Comparison of ENCODE assay signal across 12 cellular contexts in genomic region chr11:12853652-12854296, GRCh38.
DNase-seq lines count a peak whose midpoint lies in the region; ATAC-seq, FAIRE-seq and TF ChIP-seq lines count a peak whose summit lies in the region.
"Had no signal": no experiment of that assay in that cellular context is flagged by ENCODE, and none has a peak within 500 bp of the region (broad histone marks: within the 10 kb centered on the region; RNA-seq: fewer than 3 reads in every experiment).

No MANE protein-coding gene starts in this region.

- intact Hi-C loops in K562 (cut with micrococcal nuclease) (no loop called here), pancreas (cut with DNase I) (no loop called here)

- CTCF ChIA-PET in K562 (lab: Yijun Ruan, JAX; ENCODE audit: low intra/inter-chr PET ratio): no interaction called here
- CTCF ChIA-PET in activated naive CD4-positive, alpha-beta T cell treated with anti-CD3 and anti-CD28 coated beads, Interleukin-2, amount 10 ng/mL, durations not matched to agents 7 days and 5 days (lab: Charles Lee): interaction anchor here (0.8 kb wide), 1 partner anchor 12 kb away, joined by 3 read pairs; no protein-coding TSS in a partner anchor

- TSS peak; percentile 47 for BruUV-seq in K562 (replicated peaks; lab: Mats Ljungman, UMichigan)

- H3K9ac ChIP-seq in K562 (ENCODE audit: insufficient read depth in 1 of 2, low read depth in 2 of 2, low read length in 2 of 2): peak overlapping the region; percentile 47 to 73; a peak in 3 of 4 replicates

- TF ChIP-seq EP300 in K562 (IDR thresholded peaks at IDR 0.05; ENCODE audit: low read length): peak; percentile 95

- no peaks in the 10 kb centered on the region for H3K9me3 ChIP-seq in K562 (replicated peaks; ENCODE audit: control insufficient read depth, insufficient read depth, low read depth, low read length)
- no peaks in the 10 kb centered on the region for H3K9me3 ChIP-seq in right atrium auricular region
- no peaks in the 10 kb centered on the region for H3K9me3 ChIP-seq in pancreas

- H3K4me3 Mint-ChIP-seq in activated naive CD4-positive, alpha-beta T cell treated with anti-CD3 and anti-CD28 coated beads, Interleukin-2, amount 10 ng/mL, durations not matched to agents 7 days and 5 days: no peak overlapping the region
- H3K4me3 Mint-ChIP-seq: natural killer cell treated with Interleukin-12 subunit alpha and Interleukin-12 subunit beta and Interleukin-15 and Interleukin-18, amount 100 ng/mL, for 72 hours had no signal

- H3K27ac ChIP-seq in C4-2B (peak overlapping the region; percentile 53), K562 (ENCODE audit: extremely low read depth, low read depth, low read length) (peak overlapping the region; percentile 69), right atrium auricular region (peak overlapping the region; percentile 68 to 83), pancreas (peak overlapping the region; percentile 80 to 92 (median 86))

- H3K27ac Mint-ChIP-seq in activated naive CD4-positive, alpha-beta T cell treated with anti-CD3 and anti-CD28 coated beads, Interleukin-2, amount 10 ng/mL, durations not matched to agents 7 days and 5 days: no peak overlapping the region
- H3K27ac Mint-ChIP-seq: natural killer cell treated with Interleukin-12 subunit alpha and Interleukin-12 subunit beta and Interleukin-15 and Interleukin-18, amount 100 ng/mL, for 72 hours had no signal

- in situ Hi-C loops in K562 (cut with MboI): no loop called here

- H3K27me3 Mint-ChIP-seq in activated naive CD4-positive, alpha-beta T cell treated with anti-CD3 and anti-CD28 coated beads, Interleukin-2, amount 10 ng/mL, durations not matched to agents 7 days and 5 days: peaks cover 7% of the 10 kb centered on the region

- peak; percentile 78 for ATAC-seq in K562
- peak; percentile 69 to 85 (median 80) for ATAC-seq in pancreas
- ATAC-seq in GM18907 (IDR thresholded peaks at IDR 0.05; ENCODE audit: unreplicated experiment): no peak
- ATAC-seq: natural killer cell treated with Interleukin-12 subunit alpha and Interleukin-12 subunit beta and Interleukin-15 and Interleukin-18, amount 100 ng/mL, for 72 hours had no signal

- FAIRE-seq in K562 (lab: Jason Lieb, UNC): peak; percentile 80
- FAIRE-seq in pancreas (lab: Jason Lieb, UNC): no peak

- TF ChIP-seq POLR2A in K562 (conservative IDR thresholded peaks at IDR 0.05): no peak

- H3K79me2 ChIP-seq in K562 (ENCODE audit: control insufficient read depth, insufficient read depth, low read length): peaks cover 36% of the 10 kb centered on the region

- no peak overlapping the region for H3K4me3 ChIP-seq in K562
- H3K4me3 ChIP-seq in right atrium auricular region: no peak overlapping the region
- H3K4me3 ChIP-seq in pancreas: no peak overlapping the region

- 2% methylated on average over 7 of the region's 7 CpGs for WGBS in K562 (ENCODE audit: insufficient coverage, low coverage, missing lambda C conversion rate)
- 8 to 13% methylated on average over 7 of the region's 7 CpGs for WGBS in pancreas, 2 donors

- no peak for TF ChIP-seq RAD21 in K562 (CRISPR knock-in tag; conservative IDR thresholded peaks at IDR 0.05 in 1 of 2, IDR thresholded peaks at IDR 0.05 in 1 of 2)

- H4K20me1 ChIP-seq in K562 (replicated peaks; ENCODE audit: control insufficient read depth, insufficient read depth, low read length): no peaks in the 10 kb centered on the region

- H2AFZ ChIP-seq in K562 (ENCODE audit: low read depth, low read length): peak overlapping the region; percentile 45

- DNase-seq in K562 (ENCODE audit: extremely low read depth in 1 of 4, low spot score in 3 of 4) (peak; percentile 69 to 90 (median 72)), right atrium auricular region (ENCODE audit: low spot score) (no peak), pancreas (peak in 4 of 6 donors; percentile 48 to 72 (median 62)), COLO829 (ENCODE audit: low spot score) (no peak), NCI-H2171 (lab: John Stamatoyannopoulos, UW) (no peak)
- DNase-seq in activated naive CD4-positive, alpha-beta T cell treated with anti-CD3 and anti-CD28 coated beads, Interleukin-2, amount 10 ng/mL, durations not matched to agents 7 days and 5 days: no peak
- DNase-seq: activated gamma-delta T cell; NCI-H1694; stimulated activated CD4-positive, alpha-beta T cell treated with anti-CD3 and anti-CD28 coated beads, Interleukin-1b, Interleukin-23, amount 100 ng/mL, for 48 hours had no signal

- H3K36me3 ChIP-seq in K562 (ENCODE audit: control insufficient read depth, insufficient read depth, low read length) (no peaks in the 10 kb centered on the region), right atrium auricular region (no peaks in the 10 kb centered on the region), pancreas (no peaks in the 10 kb centered on the region)

- POLR2A ChIA-PET in K562 (lab: Yijun Ruan, JAX): interaction anchor here (0.9 to 1.5 kb wide), 3 partner anchors 12 to 28 kb away, joined by 3 to 4 read pairs (median 3); no protein-coding TSS in a partner anchor

- no peak for TF ChIP-seq CTCF in C4-2B (conservative IDR thresholded peaks at IDR 0.05)
- TF ChIP-seq CTCF in K562 (IDR thresholded peaks at IDR 0.05 in 2 of 3, conservative IDR thresholded peaks at IDR 0.05 in 1 of 3; ENCODE audit: insufficient read depth in 2 of 3, low read depth in 1 of 3, low read length in 3 of 3): no peak
- TF ChIP-seq CTCF in right atrium auricular region (IDR thresholded peaks at IDR 0.05): no peak
- no peak for TF ChIP-seq CTCF in pancreas (IDR thresholded peaks at IDR 0.05)

- peaks cover 5% of the 10 kb centered on the region for H3K4me1 Mint-ChIP-seq in activated naive CD4-positive, alpha-beta T cell treated with anti-CD3 and anti-CD28 coated beads, Interleukin-2, amount 10 ng/mL, durations not matched to agents 7 days and 5 days

- peak overlapping the region; percentile 67 for H3K4me2 ChIP-seq in K562 (ENCODE audit: insufficient read depth, low read length)

- H3K36me3 Mint-ChIP-seq in activated naive CD4-positive, alpha-beta T cell treated with anti-CD3 and anti-CD28 coated beads, Interleukin-2, amount 10 ng/mL, durations not matched to agents 7 days and 5 days: no peaks in the 10 kb centered on the region
- H3K36me3 Mint-ChIP-seq: natural killer cell treated with Interleukin-12 subunit alpha and Interleukin-12 subunit beta and Interleukin-15 and Interleukin-18, amount 100 ng/mL, for 72 hours had no signal

- H3K4me1 ChIP-seq in K562 (replicated peaks in 1 of 2; ENCODE audit: control insufficient read depth in 2 of 2, insufficient read depth in 2 of 2, low read length in 2 of 2) (peaks cover 36 to 52% of the 10 kb centered on the region in 2 experiments), right atrium auricular region (peaks cover 0 to 24% of the 10 kb centered on the region in 2 donors), pancreas (peaks cover 28 to 47% (median 42%) of the 10 kb centered on the region in 3 donors)

- H3K9me3 Mint-ChIP-seq in activated naive CD4-positive, alpha-beta T cell treated with anti-CD3 and anti-CD28 coated beads, Interleukin-2, amount 10 ng/mL, durations not matched to agents 7 days and 5 days: no peaks in the 10 kb centered on the region
- H3K9me3 Mint-ChIP-seq: natural killer cell treated with Interleukin-12 subunit alpha and Interleukin-12 subunit beta and Interleukin-15 and Interleukin-18, amount 100 ng/mL, for 72 hours had no signal

- no peaks in the 10 kb centered on the region for H3K9me1 ChIP-seq in K562 (ENCODE audit: control insufficient read depth, insufficient read depth, low read length)

- no peaks in the 10 kb centered on the region for H3K27me3 ChIP-seq in K562 (ENCODE audit: control insufficient read depth in 2 of 2, insufficient read depth in 2 of 2, low read length in 2 of 2)
- H3K27me3 ChIP-seq in right atrium auricular region: no peaks in the 10 kb centered on the region
- H3K27me3 ChIP-seq in pancreas: no peaks in the 10 kb centered on the region

TF ChIP-seq in K562, 482 proteins besides CTCF, POLR2A, EP300 and RAD21 (continues in another document):
- peak; percentile 93 for TF ChIP-seq GATAD2B (IDR thresholded peaks at IDR 0.05; ENCODE audit: borderline replicate concordance)
- TF ChIP-seq CHAMP1 (IDR thresholded peaks at IDR 0.05): 0 out of 2 replicates have a peak, but pooled peaks have one; percentile 78
- TF ChIP-seq PTRF (tag; IDR thresholded peaks at IDR 0.05): no peak
- TF ChIP-seq ZNF277 (CRISPR knock-in tag; IDR thresholded peaks at IDR 0.05; ENCODE audit: borderline replicate concordance): no peak
- no peak for TF ChIP-seq FOXA1 (IDR thresholded peaks at IDR 0.05; ENCODE audit: borderline replicate concordance)
- no peak for TF ChIP-seq ASH1L (IDR thresholded peaks at IDR 0.05; ENCODE audit: borderline replicate concordance, low read depth, partially characterized antibody)
- TF ChIP-seq RBM15 (IDR thresholded peaks at IDR 0.05; ENCODE audit: insufficient read depth, low read length): no peak
- no peak for TF ChIP-seq ZNF668 (CRISPR knock-in tag; IDR thresholded peaks at IDR 0.05)
- TF ChIP-seq ETS2 (tag; IDR thresholded peaks at IDR 0.05; ENCODE audit: borderline replicate concordance, poor library complexity, severe bottlenecking): no peak
- TF ChIP-seq ZC3H8 (IDR thresholded peaks at IDR 0.05): no peak

Comparison
In these comparisons a context has a peak if more than half of its experiments do, and no peak if none do; other contexts are left out.
1. DNase-seq: peak in K562 (4 of 4) and pancreas (4 of 6); none in right atrium auricular region (single experiment), COLO829 (single experiment), NCI-H2171 (single experiment) and activated naive CD4-positive, alpha-beta T cell treated with anti-CD3 and anti-CD28 coated beads, Interleukin-2, amount 10 ng/mL, durations not matched to agents 7 days and 5 days (single experiment).
2. Peak in every context shown above with its lines, with median percentiles within 50 percentile points of each other: H3K27ac ChIP-seq.